In the genomic region with DNA sequence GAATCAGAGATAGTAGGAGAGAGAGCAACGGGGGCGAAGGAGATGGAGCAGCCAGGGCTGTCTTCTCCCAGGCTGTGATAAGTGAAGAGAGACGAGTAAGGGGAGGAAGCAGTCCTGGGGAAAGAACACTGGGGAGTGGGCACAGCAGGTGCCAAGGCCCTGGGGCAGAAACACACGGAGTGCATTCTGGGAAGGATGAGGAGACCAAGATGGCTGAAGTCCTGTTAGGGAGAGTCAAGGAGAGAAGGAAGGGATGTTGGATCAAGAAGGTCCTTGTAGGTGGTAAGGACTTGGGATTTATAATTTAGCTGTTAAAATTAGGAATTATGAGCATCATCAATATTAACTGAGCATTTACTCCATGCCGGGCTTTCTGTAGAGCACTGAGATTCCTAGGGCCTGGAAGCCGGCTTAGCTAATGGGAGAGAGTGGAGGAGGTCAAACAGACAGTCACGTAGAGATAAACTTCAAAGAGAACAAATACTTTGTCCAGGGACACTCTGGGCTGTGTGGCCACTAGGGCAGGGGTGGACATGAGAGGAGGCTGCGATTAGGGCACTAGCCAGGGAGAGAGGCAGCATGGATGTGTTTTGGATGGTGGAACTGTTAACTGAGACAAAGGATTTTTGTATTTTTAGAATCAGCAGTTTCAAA, we compare ENCODE assay signal across 20 cellular contexts.
"Had no signal": no experiment of that assay in that cellular context is flagged by ENCODE, and none has a peak within 500 bp of the region (broad histone marks: within the 10 kb centered on the region; RNA-seq: fewer than 3 reads in every experiment).

No MANE protein-coding gene starts in this region.

- H2AFZ ChIP-seq: parathyroid adenoma had no signal

- H3K4me2 ChIP-seq: smooth muscle cell had no signal

- H3K27ac Mint-ChIP-seq: natural killer cell, progenitor cell of endocrine pancreas had no signal

- H3K9ac ChIP-seq: parathyroid adenoma had no signal

- H3K27me3 ChIP-seq: tibial nerve, uterus had no signal

- H3K36me3 Mint-ChIP-seq: natural killer cell had no signal

- H3K27me3 Mint-ChIP-seq: progenitor cell of endocrine pancreas had no signal

- H3K4me3 ChIP-seq: dorsolateral prefrontal cortex, left ventricle myocardium inferior, lower lobe of right lung, smooth muscle cell, stomach, tibial nerve, upper lobe of right lung, uterus had no signal

- ATAC-seq: lower lobe of right lung, natural killer cell, sciatic nerve, upper lobe of right lung had no signal

- H3K4me1 Mint-ChIP-seq: natural killer cell, neural crest cell had no signal

- H3K4me3 Mint-ChIP-seq: natural killer cell, neural crest cell had no signal

- H3K9me3 ChIP-seq: left ventricle myocardium inferior, upper lobe of right lung, uterus had no signal

- H3K36me3 ChIP-seq: left ventricle myocardium inferior, lower lobe of right lung, stomach, tibial nerve, upper lobe of right lung, uterus had no signal

- DNase-seq: dorsolateral prefrontal cortex; effector CD4-positive, alpha-beta T cell; left cardiac atrium; left ventricle myocardium inferior; lower lobe of right lung; natural killer cell; stimulated activated CD4-positive, alpha-beta T cell treated with anti-CD3 and anti-CD28 coated beads, Interleukin-12 subunit alpha, Interleukin-12 subunit beta, amount 100 ng/mL, for 4 hours; stimulated activated CD4-positive, alpha-beta T cell treated with anti-CD3 and anti-CD28 coated beads, Interleukin-1b, Interleukin-23, amount 100 ng/mL, for 48 hours; stimulated activated CD4-positive, alpha-beta T cell treated with anti-CD3 and anti-CD28 coated beads, Interleukin-4, amount 100 ng/mL, for 1 hour; stimulated activated CD8-positive, alpha-beta memory T cell treated with anti-CD3 and anti-CD28 coated beads, Interleukin-4, amount 100 ng/mL, for 48 hours; stimulated activated naive CD4-positive, alpha-beta T cell treated with Interleukin-2 at 50 U/mL for 16 hours; stomach; upper lobe of right lung; uterus had no signal

- H3K4me1 ChIP-seq: left ventricle myocardium inferior, lower lobe of right lung, parathyroid adenoma, tibial nerve, upper lobe of right lung had no signal

- H3K27ac ChIP-seq: dorsolateral prefrontal cortex, left ventricle myocardium inferior, lower lobe of right lung, parathyroid adenoma, stomach, tibial nerve, upper lobe of right lung, uterus had no signal
